1 cellular context compared by ENCODE assay signal in the genomic region with DNA sequence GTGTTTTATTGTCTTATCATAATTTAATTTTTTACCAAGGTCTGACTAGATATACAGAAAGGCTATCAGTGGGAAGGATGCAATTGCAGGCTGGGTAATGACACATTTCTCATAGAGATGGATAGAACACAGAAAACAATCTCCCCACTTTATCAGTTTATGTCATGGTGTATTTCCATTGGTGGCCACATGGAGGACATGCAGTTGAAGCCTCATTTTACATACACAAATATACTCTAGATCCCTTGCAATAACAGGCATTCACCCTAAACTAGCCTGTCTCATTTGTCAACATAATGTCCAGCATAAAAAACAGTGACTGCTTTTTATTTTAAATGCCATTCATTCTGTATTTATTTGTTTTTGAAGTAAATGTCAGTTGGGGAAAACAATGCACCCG.
TF ChIP-seq lines count a peak whose summit lies in the region.

No MANE protein-coding gene starts in this region.

TF ChIP-seq in GM23338, 12 proteins besides CTCF, POLR2A, EP300 and RAD21 (continued from another document):
- TF ChIP-seq, protein P1, sequence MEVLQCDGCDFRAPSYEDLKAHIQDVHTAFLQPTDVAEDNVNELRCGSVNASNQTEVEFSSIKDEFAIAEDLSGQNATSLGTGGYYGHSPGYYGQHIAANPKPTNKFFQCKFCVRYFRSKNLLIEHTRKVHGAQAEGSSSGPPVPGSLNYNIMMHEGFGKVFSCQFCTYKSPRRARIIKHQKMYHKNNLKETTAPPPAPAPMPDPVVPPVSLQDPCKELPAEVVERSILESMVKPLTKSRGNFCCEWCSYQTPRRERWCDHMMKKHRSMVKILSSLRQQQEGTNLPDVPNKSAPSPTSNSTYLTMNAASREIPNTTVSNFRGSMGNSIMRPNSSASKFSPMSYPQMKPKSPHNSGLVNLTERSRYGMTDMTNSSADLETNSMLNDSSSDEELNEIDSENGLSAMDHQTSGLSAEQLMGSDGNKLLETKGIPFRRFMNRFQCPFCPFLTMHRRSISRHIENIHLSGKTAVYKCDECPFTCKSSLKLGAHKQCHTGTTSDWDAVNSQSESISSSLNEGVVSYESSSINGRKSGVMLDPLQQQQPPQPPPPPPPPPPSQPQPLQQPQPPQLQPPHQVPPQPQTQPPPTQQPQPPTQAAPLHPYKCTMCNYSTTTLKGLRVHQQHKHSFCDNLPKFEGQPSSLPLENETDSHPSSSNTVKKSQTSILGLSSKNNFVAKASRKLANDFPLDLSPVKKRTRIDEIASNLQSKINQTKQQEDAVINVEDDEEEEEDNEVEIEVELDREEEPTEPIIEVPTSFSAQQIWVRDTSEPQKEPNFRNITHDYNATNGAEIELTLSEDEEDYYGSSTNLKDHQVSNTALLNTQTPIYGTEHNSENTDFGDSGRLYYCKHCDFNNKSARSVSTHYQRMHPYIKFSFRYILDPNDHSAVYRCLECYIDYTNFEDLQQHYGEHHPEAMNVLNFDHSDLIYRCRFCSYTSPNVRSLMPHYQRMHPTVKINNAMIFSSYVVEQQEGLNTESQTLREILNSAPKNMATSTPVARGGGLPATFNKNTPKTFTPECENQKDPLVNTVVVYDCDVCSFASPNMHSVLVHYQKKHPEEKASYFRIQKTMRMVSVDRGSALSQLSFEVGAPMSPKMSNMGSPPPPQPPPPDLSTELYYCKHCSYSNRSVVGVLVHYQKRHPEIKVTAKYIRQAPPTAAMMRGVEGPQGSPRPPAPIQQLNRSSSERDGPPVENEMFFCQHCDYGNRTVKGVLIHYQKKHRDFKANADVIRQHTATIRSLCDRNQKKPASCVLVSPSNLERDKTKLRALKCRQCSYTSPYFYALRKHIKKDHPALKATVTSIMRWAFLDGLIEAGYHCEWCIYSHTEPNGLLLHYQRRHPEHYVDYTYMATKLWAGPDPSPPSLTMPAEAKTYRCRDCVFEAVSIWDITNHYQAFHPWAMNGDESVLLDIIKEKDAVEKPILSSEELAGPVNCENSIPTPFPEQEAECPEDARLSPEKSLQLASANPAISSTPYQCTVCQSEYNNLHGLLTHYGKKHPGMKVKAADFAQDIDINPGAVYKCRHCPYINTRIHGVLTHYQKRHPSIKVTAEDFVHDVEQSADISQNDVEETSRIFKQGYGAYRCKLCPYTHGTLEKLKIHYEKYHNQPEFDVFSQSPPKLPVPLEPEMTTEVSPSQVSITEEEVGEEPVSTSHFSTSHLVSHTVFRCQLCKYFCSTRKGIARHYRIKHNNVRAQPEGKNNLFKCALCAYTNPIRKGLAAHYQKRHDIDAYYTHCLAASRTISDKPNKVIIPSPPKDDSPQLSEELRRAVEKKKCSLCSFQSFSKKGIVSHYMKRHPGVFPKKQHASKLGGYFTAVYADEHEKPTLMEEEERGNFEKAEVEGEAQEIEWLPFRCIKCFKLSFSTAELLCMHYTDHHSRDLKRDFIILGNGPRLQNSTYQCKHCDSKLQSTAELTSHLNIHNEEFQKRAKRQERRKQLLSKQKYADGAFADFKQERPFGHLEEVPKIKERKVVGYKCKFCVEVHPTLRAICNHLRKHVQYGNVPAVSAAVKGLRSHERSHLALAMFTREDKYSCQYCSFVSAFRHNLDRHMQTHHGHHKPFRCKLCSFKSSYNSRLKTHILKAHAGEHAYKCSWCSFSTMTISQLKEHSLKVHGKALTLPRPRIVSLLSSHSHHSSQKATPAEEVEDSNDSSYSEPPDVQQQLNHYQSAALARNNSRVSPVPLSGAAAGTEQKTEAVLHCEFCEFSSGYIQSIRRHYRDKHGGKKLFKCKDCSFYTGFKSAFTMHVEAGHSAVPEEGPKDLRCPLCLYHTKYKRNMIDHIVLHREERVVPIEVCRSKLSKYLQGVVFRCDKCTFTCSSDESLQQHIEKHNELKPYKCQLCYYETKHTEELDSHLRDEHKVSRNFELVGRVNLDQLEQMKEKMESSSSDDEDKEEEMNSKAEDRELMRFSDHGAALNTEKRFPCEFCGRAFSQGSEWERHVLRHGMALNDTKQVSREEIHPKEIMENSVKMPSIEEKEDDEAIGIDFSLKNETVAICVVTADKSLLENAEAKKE (CRISPR knock-in tag; IDR thresholded peaks at IDR 0.05), result no peak
- TF ChIP-seq NANOG (IDR thresholded peaks at IDR 0.05; ENCODE audit: borderline replicate concordance), result no peak
- TF ChIP-seq ZNF331 (CRISPR knock-in tag; IDR thresholded peaks at IDR 0.05; ENCODE audit: low read depth), result no peak
- no peak for TF ChIP-seq POLR2AphosphoS5 (IDR thresholded peaks at IDR 0.05; ENCODE audit: low read depth)
